Comparison of ENCODE assay signal across 28 cellular contexts in genomic region chr5:1359031-1359645, GRCh38.
"Had no signal": no experiment of that assay in that cellular context is flagged by ENCODE, and none has a peak within 500 bp of the region (broad histone marks: within the 10 kb centered on the region; RNA-seq: fewer than 3 reads in every experiment).

No MANE protein-coding gene starts in this region.

- ATAC-seq: activated CD4-positive, CD25-positive, alpha-beta regulatory T cell treated with anti-CD3 and anti-CD28 coated beads, Interleukin-2, amount 50 U/mL, for 24 hours; activated CD8-positive, alpha-beta T cell treated with anti-CD3 and anti-CD28 coated beads for 36 hours; activated T-cell treated with anti-CD3 and anti-CD28 coated beads, Interleukin-2, amount 50 U/mL, for 4 hours; activated T-helper 17 cell treated with anti-CD3 and anti-CD28 coated beads, Interleukin-2, amount 50 U/mL, for 72 hours; effector memory CD8-positive, alpha-beta T cell; gastroesophageal sphincter; T-helper 17 cell had no signal

- DNase-seq: activated B cell treated with CpG ODN at 0.5 μM for 24 hours; activated CD4-positive, alpha-beta T cell treated with anti-CD3 and anti-CD28 coated beads for 48 hours; activated CD4-positive, alpha-beta T cell treated with anti-CD3 and anti-CD28 coated beads, Interleukin-2, amount 50 U/mL, for 1 hour; activated CD4-positive, alpha-beta T cell treated with anti-CD3 and anti-CD28 coated beads, Interleukin-2, amount 50 U/mL, for 48 hours; activated CD8-positive, alpha-beta memory T cell treated with anti-CD3 and anti-CD28 coated beads for 24 hours; activated CD8-positive, alpha-beta T cell treated with anti-CD3 and anti-CD28 coated beads for 36 hours; activated effector memory CD4-positive, alpha-beta T cell treated with Interleukin-2 at 50 U/mL for 16 hours; activated gamma-delta T cell treated with Interleukin-2 at 50 U/mL for 16 hours; activated naive CD4-positive, alpha-beta T cell treated with anti-CD3 and anti-CD28 coated beads, Interleukin-2, amount 50 U/mL, for 16 hours; activated naive CD4-positive, alpha-beta T cell treated with Interleukin-2 at 50 U/mL for 16 hours; activated T-cell treated with anti-CD3 and anti-CD28 coated beads, Interleukin-2, amount 50 U/mL, for 4 hours; amniotic stem cell; anterior cingulate cortex; brain microvascular endothelial cell; cortex of kidney; dermis blood vessel endothelial cell; effector CD4-positive, alpha-beta T cell; effector memory CD8-positive, alpha-beta T cell; erythroblast; foreskin melanocyte; heart right ventricle; T-helper 17 cell; T1000; WERI-Rb-1 had no signal

- H3K4me1 ChIP-seq: esophagus muscularis mucosa, gastroesophageal sphincter, heart right ventricle had no signal

- H3K36me3 ChIP-seq: brain microvascular endothelial cell, esophagus muscularis mucosa, gastroesophageal sphincter, heart right ventricle, WERI-Rb-1 had no signal

- H3K9me3 ChIP-seq: esophagus muscularis mucosa, gastroesophageal sphincter, heart right ventricle had no signal

- H3K4me3 ChIP-seq: esophagus muscularis mucosa, gastroesophageal sphincter, heart right ventricle had no signal

- H3K27ac ChIP-seq: brain microvascular endothelial cell, esophagus muscularis mucosa, gastroesophageal sphincter, heart right ventricle, WERI-Rb-1 had no signal
